In genomic region chr16:82317411-82318168, GRCh38 we compare ENCODE assay signal across 2 cellular contexts.
TF ChIP-seq lines count a peak whose summit lies in the region.

No MANE protein-coding gene starts in this region.

TF ChIP-seq in GM23338, 12 proteins besides CTCF, POLR2A, EP300 and RAD21:
- no peak for TF ChIP-seq EZH2phosphoT487 (IDR thresholded peaks at IDR 0.05; ENCODE audit: unreplicated experiment)
- no peak for TF ChIP-seq JUNB (IDR thresholded peaks at IDR 0.05; ENCODE audit: unreplicated experiment)
- TF ChIP-seq ZNF462 (CRISPR knock-in tag; IDR thresholded peaks at IDR 0.05), result no peak
- no peak for TF ChIP-seq EZH2 (IDR thresholded peaks at IDR 0.05; ENCODE audit: low read depth, unreplicated experiment)
- no peak for TF ChIP-seq NANOG (IDR thresholded peaks at IDR 0.05; ENCODE audit: borderline replicate concordance)
- no peak for TF ChIP-seq ZNF331 (CRISPR knock-in tag; IDR thresholded peaks at IDR 0.05; ENCODE audit: low read depth)
- no peak for TF ChIP-seq POLR2AphosphoS5 (IDR thresholded peaks at IDR 0.05; ENCODE audit: low read depth)
- TF ChIP-seq ETS1 (IDR thresholded peaks at IDR 0.05), result no peak
- no peak for TF ChIP-seq CREB1 (CRISPR knock-in tag; IDR thresholded peaks at IDR 0.05; ENCODE audit: low read depth)
- no peak for TF ChIP-seq REST (IDR thresholded peaks at IDR 0.05; ENCODE audit: unreplicated experiment)
- TF ChIP-seq STAT1 (IDR thresholded peaks at IDR 0.05; ENCODE audit: unreplicated experiment), result no peak

TF ChIP-seq in SK-N-SH, 30 proteins besides CTCF, POLR2A, EP300 and RAD21:
- TF ChIP-seq USF1 (IDR thresholded peaks at IDR 0.05; ENCODE audit: borderline replicate concordance, low read depth), result no peak
- TF ChIP-seq SMC3 (IDR thresholded peaks at IDR 0.05; ENCODE audit: low read depth, low read length), result no peak
